13 cellular contexts compared by ENCODE assay signal in the genomic region with DNA sequence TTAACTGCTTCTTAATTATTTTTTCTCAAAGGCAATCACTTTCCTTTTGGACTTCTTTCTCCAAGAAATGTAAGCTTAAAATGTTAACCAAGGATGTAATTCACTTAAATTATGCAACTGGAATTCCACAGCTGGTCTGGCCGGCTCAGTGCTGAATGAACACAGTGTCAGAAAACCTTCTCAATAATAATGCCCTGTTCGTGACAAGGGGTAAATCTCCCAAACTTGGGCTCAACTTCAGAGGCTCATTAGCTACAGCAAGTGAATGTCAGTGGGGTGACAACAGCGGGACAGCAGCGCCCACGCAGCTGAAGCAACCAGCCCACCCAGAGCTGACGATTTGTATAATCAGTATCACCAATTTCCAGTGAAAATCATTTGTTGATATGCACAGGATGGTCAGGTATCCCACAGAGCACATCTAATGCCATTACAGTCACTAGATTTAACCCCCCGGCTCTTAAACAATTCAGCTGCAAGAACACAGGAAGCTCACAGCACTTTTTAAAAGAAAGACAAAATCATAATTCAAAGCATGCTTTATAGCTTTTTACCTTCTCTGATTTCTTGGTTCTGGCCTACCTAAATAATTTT.
DNase-seq lines count a peak whose midpoint lies in the region; ATAC-seq and TF ChIP-seq lines count a peak whose summit lies in the region.
"Had no signal": no experiment of that assay in that cellular context is flagged by ENCODE, and none has a peak within 500 bp of the region (broad histone marks: within the 10 kb centered on the region; RNA-seq: fewer than 3 reads in every experiment).

No MANE protein-coding gene starts in this region.

- no peak overlapping the region for H2BK120ac ChIP-seq in mesendoderm (ENCODE audit: low read depth, low read length)

- no peak overlapping the region for H2AK5ac ChIP-seq in mesendoderm (ENCODE audit: low read length)

- H2BK15ac ChIP-seq in mesendoderm (replicated peaks; ENCODE audit: low read depth): no peak overlapping the region

- no peak overlapping the region for H3K4ac ChIP-seq in mesendoderm (ENCODE audit: low read depth, low read length)

- ATAC-seq in thoracic aorta (ENCODE audit: insufficient number of reproducible peaks, low FRiP score, low read depth) (no peak), GM21717 (IDR thresholded peaks at IDR 0.05; ENCODE audit: unreplicated experiment) (no peak)
- ATAC-seq: Panc1, right lobe of liver, T-helper 17 cell had no signal

- peaks cover 41% of the 10 kb centered on the region for H3K4me1 ChIP-seq in HUES6 (ENCODE audit: control insufficient read depth, insufficient read depth, low read length)
- peaks cover 9% of the 10 kb centered on the region for H3K4me1 ChIP-seq in mesendoderm (ENCODE audit: control insufficient read depth, low read depth, low read length)
- H3K4me1 ChIP-seq in thoracic aorta (ENCODE audit: control insufficient read depth in 1 of 2, low read depth in 2 of 2): peaks cover 0 to 20% of the 10 kb centered on the region in 2 donors
- H3K4me1 ChIP-seq: right lobe of liver had no signal

- H3K4me3 ChIP-seq in HUES6 (ENCODE audit: low read depth, low read length) (peak overlapping the region; percentile 40; the same call in 1 of the 2 replicates), mesendoderm (ENCODE audit: low read length) (no peak overlapping the region), thoracic aorta (peak overlapping the region; percentile 46)
- H3K4me3 ChIP-seq: right lobe of liver had no signal

- no peak overlapping the region for H3K27ac ChIP-seq in HUES6 (ENCODE audit: low read depth, low read length)
- no peak overlapping the region for H3K27ac ChIP-seq in mesendoderm (ENCODE audit: low read depth, low read length)
- no peak overlapping the region for H3K27ac ChIP-seq in thoracic aorta
- H3K27ac ChIP-seq: epithelial cell of prostate, right lobe of liver had no signal

- DNase-seq in ecto neural progenitor cell (ENCODE audit: low spot score) (peak; percentile 52), mesendoderm (peak; percentile 28), thoracic aorta (ENCODE audit: low spot score) (no peak), DMS 273 (lab: John Stamatoyannopoulos, UW; ENCODE audit: unreplicated experiment) (no peak), NOMO-1 (lab: John Stamatoyannopoulos, UW; ENCODE audit: unreplicated experiment in 2 of 2) (no peak)
- DNase-seq: activated CD4-positive, alpha-beta T cell treated with anti-CD3 and anti-CD28 coated beads, Interleukin-2, amount 10 ng/mL, durations not matched to agents 7 days and 5 days; NCI-H1092 treated with DMSO at 0.1 percent for 48 hours; right lobe of liver; T-helper 17 cell had no signal

- H3K36me3 ChIP-seq in HUES6 (ENCODE audit: control insufficient read depth, insufficient read depth, low read length) (no peaks in the 10 kb centered on the region), mesendoderm (ENCODE audit: control insufficient read depth, insufficient read depth, low read length) (no peaks in the 10 kb centered on the region), thoracic aorta (no peaks in the 10 kb centered on the region)
- H3K36me3 ChIP-seq: right lobe of liver had no signal

- no peak overlapping the region for H2BK5ac ChIP-seq in mesendoderm (ENCODE audit: low read length)

- H3K27me3 ChIP-seq in HUES6 (ENCODE audit: control insufficient read depth, insufficient read depth, low read length): no peaks in the 10 kb centered on the region
- no peaks in the 10 kb centered on the region for H3K27me3 ChIP-seq in mesendoderm (ENCODE audit: insufficient read depth, low read length, poor library complexity)
- no peaks in the 10 kb centered on the region for H3K27me3 ChIP-seq in thoracic aorta (replicated peaks; ENCODE audit: insufficient read depth)
- H3K27me3 ChIP-seq: right lobe of liver had no signal

- no peak overlapping the region for H4K5ac ChIP-seq in mesendoderm (ENCODE audit: low read length)

- TF ChIP-seq CTCF in thoracic aorta (IDR thresholded peaks at IDR 0.05): no peak

- no peak overlapping the region for H4K8ac ChIP-seq in mesendoderm (ENCODE audit: low read depth, low read length)

- H3K23ac ChIP-seq in mesendoderm (ENCODE audit: low read length): no peak overlapping the region

- no peaks in the 10 kb centered on the region for H3K79me1 ChIP-seq in mesendoderm (ENCODE audit: low read length)

- peak overlapping the region; percentile 4 for H3K4me2 ChIP-seq in mesendoderm (ENCODE audit: low read length)

- H3K9me3 ChIP-seq in HUES6 (ENCODE audit: control insufficient read depth, insufficient read depth, low read depth, low read length) (no peaks in the 10 kb centered on the region), thoracic aorta (no peaks in the 10 kb centered on the region)
- H3K9me3 ChIP-seq: right lobe of liver had no signal

- no peak overlapping the region for H3K56ac ChIP-seq in mesendoderm (ENCODE audit: low read length)

- WGBS in mesendoderm (ENCODE audit: extremely low coverage, insufficient coverage, low lambda C conversion rate): no CpG with 5 or more reads among the region's 7 CpGs

- H3K18ac ChIP-seq in mesendoderm (ENCODE audit: low read length): no peak overlapping the region

- no peaks in the 10 kb centered on the region for H3K79me2 ChIP-seq in mesendoderm (ENCODE audit: control insufficient read depth, insufficient read depth, low read length)

- no peak overlapping the region for H3K9ac ChIP-seq in HUES6 (ENCODE audit: low read length)
- peak overlapping the region; percentile 4 for H3K9ac ChIP-seq in mesendoderm (ENCODE audit: low read length)

Comparison
In these comparisons a context has a peak if more than half of its experiments do, and no peak if none do; other contexts are left out.
1. DNase-seq: peak in ecto neural progenitor cell (single experiment) and mesendoderm (single experiment); none in thoracic aorta (single experiment), DMS 273 (single experiment) and NOMO-1 (0 of 2).